Comparison of ENCODE assay signal across 14 cellular contexts in genomic region chr5:1103093-1103492, GRCh38. TPM values are rescaled to one million over a fixed set of nuclear protein-coding genes. Genes with fewer than 3 reads are reported as not detected.
A peak's percentile ranks its signal among the peaks of the same experiment; 100 is the strongest.
DNase-seq lines count a peak whose midpoint lies in the region; ATAC-seq, FAIRE-seq and TF ChIP-seq lines count a peak whose summit lies in the region.
"Had no signal": no experiment of that assay in that cellular context is flagged by ENCODE, and none has a peak within 500 bp of the region (broad histone marks: within the 10 kb centered on the region; RNA-seq: fewer than 3 reads in every experiment).

No MANE protein-coding gene starts in this region.

- CTCF ChIA-PET in Panc1 (lab: Charles Lee), result no interaction called here

- H3K27me3 ChIP-seq in Panc1 (ENCODE audit: control insufficient read depth, insufficient read depth, low read length), result no peaks in the 10 kb centered on the region
- H3K27me3 ChIP-seq in pancreas, result no peaks in the 10 kb centered on the region
- H3K27me3 ChIP-seq: dorsolateral prefrontal cortex had no signal

- peak overlapping the region in 1 of 2 donors; percentile 55 for H3K27ac Mint-ChIP-seq in effector memory CD8-positive, alpha-beta T cell
- H3K27ac Mint-ChIP-seq in naive thymus-derived CD8-positive, alpha-beta T cell, result peak overlapping the region; percentile 36 to 99 (median 95)

- ATAC-seq in Panc1, result no peak
- no peak for ATAC-seq in effector memory CD8-positive, alpha-beta T cell (replicated peaks)
- ATAC-seq in naive thymus-derived CD8-positive, alpha-beta T cell, result no peak
- no peak for ATAC-seq in HG02642 (IDR thresholded peaks at IDR 0.05; ENCODE audit: poor library complexity, unreplicated experiment)
- no peak for ATAC-seq in pancreas

- BruUV-seq in Panc1 (replicated peaks; lab: Mats Ljungman, UMichigan), result no TSS peak

- TF ChIP-seq CTCF in C4-2B (conservative IDR thresholded peaks at IDR 0.05) (no peak), Panc1 (IDR thresholded peaks at IDR 0.05) (no peak), GM10266 (IDR thresholded peaks at IDR 0.05; ENCODE audit: control insufficient read depth, insufficient read depth, low read depth, missing control alignments) (no peak), pancreas (IDR thresholded peaks at IDR 0.05) (no peak)

- no peak for FAIRE-seq in pancreas (lab: Jason Lieb, UNC)

- 78 to 80% methylated on average over 11 of the region's 11 CpGs for WGBS in pancreas, 2 donors

- H3K9me3 Mint-ChIP-seq in effector memory CD8-positive, alpha-beta T cell, result no peaks in the 10 kb centered on the region
- no peaks in the 10 kb centered on the region for H3K9me3 Mint-ChIP-seq in naive thymus-derived CD8-positive, alpha-beta T cell

- POLR2A ChIA-PET in Panc1 (lab: Charles Lee), result interaction anchor here (0.6 kb wide), 1 partner anchor 1056 kb away, joined by 3 read pairs; no protein-coding TSS in a partner anchor
- POLR2A ChIA-PET in naive thymus-derived CD8-positive, alpha-beta T cell (lab: Charles Lee), result interaction anchor here (0.7 kb wide), 1 partner anchor 10 kb away, joined by 4 read pairs; no protein-coding TSS in a partner anchor

- H3K4me1 ChIP-seq in Panc1 (ENCODE audit: control insufficient read depth, insufficient read depth, low read length), result peaks cover 74% of the 10 kb centered on the region
- H3K4me1 ChIP-seq in pancreas, result peaks cover 35 to 47% (median 38%) of the 10 kb centered on the region in 3 donors

- H3K4me3 Mint-ChIP-seq in effector memory CD8-positive, alpha-beta T cell, result peak overlapping the region; percentile 81 to 88
- H3K4me3 Mint-ChIP-seq in naive thymus-derived CD8-positive, alpha-beta T cell, result peak overlapping the region; percentile 60 to 93 (median 82)

- H3K27ac ChIP-seq in C4-2B, result peak overlapping the region; percentile 75
- peak overlapping the region; percentile 100 for H3K27ac ChIP-seq in Panc1 (ENCODE audit: low read length)
- peak overlapping the region in 1 of 4 donors; percentile 19 for H3K27ac ChIP-seq in pancreas
- H3K27ac ChIP-seq: neutrophil had no signal

- peak overlapping the region; percentile 2 to 69 for H3K4me3 ChIP-seq in Panc1 (ENCODE audit: low read depth in 2 of 2, low read length in 2 of 2)
- H3K4me3 ChIP-seq in pancreas, result no peak overlapping the region

- H3K36me3 Mint-ChIP-seq in effector memory CD8-positive, alpha-beta T cell (ENCODE audit: insufficient read depth), result peaks cover 43% of the 10 kb centered on the region
- no peaks in the 10 kb centered on the region for H3K36me3 Mint-ChIP-seq in naive thymus-derived CD8-positive, alpha-beta T cell

- H3K4me1 Mint-ChIP-seq in effector memory CD8-positive, alpha-beta T cell (ENCODE audit: low read depth in 2 of 2), result peaks cover 34 to 47% of the 10 kb centered on the region in 2 donors
- peaks cover 42 to 87% (median 76%) of the 10 kb centered on the region in 4 donors for H3K4me1 Mint-ChIP-seq in naive thymus-derived CD8-positive, alpha-beta T cell

- in situ Hi-C loops in Panc1 (cut with HindIII; ENCODE audit: low pct_unique_long_range_greater_than_20kb, low sequenced_read_pairs), result no loop called here

- no peaks in the 10 kb centered on the region for H3K9me3 ChIP-seq in Panc1 (ENCODE audit: control insufficient read depth, insufficient read depth, low read depth, low read length)
- no peaks in the 10 kb centered on the region for H3K9me3 ChIP-seq in pancreas
- H3K9me3 ChIP-seq: neutrophil had no signal

- DNase-seq in Panc1 (ENCODE audit: low read depth, low spot score) (no peak), HK-2 (ENCODE audit: unreplicated experiment) (no peak), GM10266 (ENCODE audit: extremely low spot score) (no peak), pancreas (no peak)
- DNase-seq in effector memory CD8-positive, alpha-beta T cell, result no peak
- DNase-seq in naive thymus-derived CD8-positive, alpha-beta T cell, result no peak
- DNase-seq: activated T-cell treated with anti-CD3 and anti-CD28 coated beads for 4 hours; Karpas-422; NCI-H774; stimulated activated CD4-positive, alpha-beta T cell treated with anti-CD3 and anti-CD28 coated beads, Interleukin-4, amount 100 ng/mL, for 1 hour had no signal

- H3K36me3 ChIP-seq in Panc1 (ENCODE audit: control insufficient read depth, insufficient read depth, low read length) (no peaks in the 10 kb centered on the region), pancreas (no peaks in the 10 kb centered on the region)
- H3K36me3 ChIP-seq: neutrophil had no signal

- no peaks in the 10 kb centered on the region for H3K27me3 Mint-ChIP-seq in effector memory CD8-positive, alpha-beta T cell
- no peaks in the 10 kb centered on the region for H3K27me3 Mint-ChIP-seq in naive thymus-derived CD8-positive, alpha-beta T cell

- intact Hi-C loops in Panc1 (cut with micrococcal nuclease; ENCODE audit: unreplicated experiment) (loop anchor here (5.0 kb wide), 1 partner anchor 39 kb away; no protein-coding TSS in a partner anchor), pancreas (cut with DNase I) (no loop called here)

RNA-seq across cellular contexts. Expression of gene SLC12A7, which starts 8.8 kb away (rescaled TPM):
- 297 TPM for total RNA-seq in Panc1 (2021; ENCODE audit: unreplicated experiment)
- 468 TPM for polyA plus RNA-seq in Panc1 (2012; ENCODE audit: insufficient read length)
- total RNA-seq in naive thymus-derived CD8-positive, alpha-beta T cell, result 10 to 100 TPM; 60.0 to 68.3 TPM
- 10 to 100 TPM in 1 of 3 donors, 1 to 10 TPM in 2; 7.3 to 25.4 (median 8.5) TPM for polyA plus RNA-seq in naive thymus-derived CD8-positive, alpha-beta T cell
- 10 to 100 TPM; 17.4 to 56.5 (median 32.1) TPM for total RNA-seq in pancreas
- polyA plus RNA-seq in pancreas, result 10 to 100 TPM; 40.0 to 44.9 TPM

Comparison
In these comparisons a context has a peak if more than half of its experiments do, and no peak if none do; other contexts are left out.
1. H3K4me3 ChIP-seq: peak in Panc1 (2 of 2); none in pancreas (0 of 4).